ENCODE assay signal across 8 cellular contexts in the genomic region with DNA sequence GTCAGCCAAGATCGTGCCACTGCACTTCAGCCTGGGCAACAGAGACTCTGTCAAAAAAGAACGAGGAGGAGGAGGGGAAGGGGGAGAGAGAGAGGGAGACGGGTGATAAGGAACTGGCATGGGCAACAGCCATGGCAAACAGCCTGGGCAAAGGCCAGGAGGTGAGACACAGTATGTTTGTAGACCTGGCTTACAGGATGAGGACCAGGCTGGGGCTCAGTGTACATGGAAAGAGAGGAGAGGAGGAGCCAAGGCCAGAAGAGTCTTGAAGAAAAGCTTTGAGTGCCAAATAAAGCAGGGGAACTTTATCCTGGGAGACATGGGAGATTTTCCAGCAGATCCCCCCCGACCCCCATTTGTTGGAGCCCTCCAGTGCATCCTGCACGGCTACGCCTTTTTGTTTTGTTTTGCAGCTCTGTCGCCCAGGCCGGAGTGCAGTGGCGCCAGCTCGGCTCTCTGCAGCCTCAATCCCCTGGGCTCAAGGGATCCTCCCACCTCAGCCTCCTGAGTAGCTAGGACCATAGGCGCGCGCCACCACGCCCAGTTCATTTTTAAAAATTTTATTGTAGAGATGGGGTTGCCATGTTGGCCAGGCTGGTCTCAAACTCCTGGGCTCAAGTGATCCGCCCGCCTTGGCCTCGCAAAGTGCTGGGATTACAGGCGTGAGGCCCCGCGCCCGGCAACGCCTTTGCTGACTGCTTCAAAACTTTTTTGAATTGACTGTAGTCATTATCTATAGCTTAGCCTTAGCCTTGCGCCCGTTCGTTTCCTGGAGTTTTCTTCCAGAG. TPM values are rescaled to one million over a fixed set of nuclear protein-coding genes. Genes with fewer than 3 reads are reported as not detected.
DNase-seq lines count a peak whose midpoint lies in the region; ATAC-seq and TF ChIP-seq lines count a peak whose summit lies in the region.

No MANE protein-coding gene starts in this region.

- H3K27me3 ChIP-seq in cardiac muscle cell (no peaks in the 10 kb centered on the region), sigmoid colon (no peaks in the 10 kb centered on the region)

- H3K36me3 ChIP-seq in cardiac muscle cell (peaks cover 4% of the 10 kb centered on the region), sigmoid colon (no peaks in the 10 kb centered on the region)

- TF ChIP-seq CTCF in cardiac muscle cell (IDR thresholded peaks at IDR 0.05; ENCODE audit: low read depth, low read length): no peak
- no peak for TF ChIP-seq CTCF in sigmoid colon (IDR thresholded peaks at IDR 0.05)

- H3K4me1 Mint-ChIP-seq in activated CD4-positive, alpha-beta T cell treated with anti-CD3 and anti-CD28 coated beads, Interleukin-2, amount 10 ng/mL, durations not matched to agents 24 days and 14 days: peaks cover 44% of the 10 kb centered on the region
- H3K4me1 Mint-ChIP-seq in activated CD4-positive, alpha-beta memory T cell treated with anti-CD3 and anti-CD28 coated beads for 36 hours (ENCODE audit: low read depth): peaks cover 40% of the 10 kb centered on the region

- no peak for DNase-seq in activated CD4-positive, alpha-beta T cell treated with anti-CD3 and anti-CD28 coated beads, Interleukin-2, amount 10 ng/mL, durations not matched to agents 24 days and 14 days
- no peak for DNase-seq in activated CD4-positive, alpha-beta T cell treated with anti-CD3 and anti-CD28 coated beads for 4 hours
- peak; percentile 33 for DNase-seq in activated CD4-positive, alpha-beta memory T cell treated with anti-CD3 and anti-CD28 coated beads for 36 hours
- DNase-seq in cardiac muscle cell (ENCODE audit: low read depth in 1 of 2, low spot score in 1 of 2) (peak in 1 of 2 donors; percentile 37), sigmoid colon (no peak), hypothalamus (lab: John Stamatoyannopoulos, UW) (no peak)

- no peaks in the 10 kb centered on the region for H3K9me3 ChIP-seq in cardiac muscle cell (ENCODE audit: low read depth)
- no peaks in the 10 kb centered on the region for H3K9me3 ChIP-seq in sigmoid colon

- intact Hi-C loops in activated CD4-positive, alpha-beta T cell treated with anti-CD3 and anti-CD28 coated beads, Interleukin-2, amount 10 ng/mL, durations not matched to agents 24 days and 14 days (cut with micrococcal nuclease): loop anchor here (2.0 kb wide), 2 partner anchors 24 to 96 kb away; a partner anchor contains a TSS
- intact Hi-C loops in activated CD4-positive, alpha-beta memory T cell treated with anti-CD3 and anti-CD28 coated beads for 36 hours (cut with micrococcal nuclease): loop anchor here (5.0 to 10.0 kb wide), 4 partner anchors 95 to 672 kb away; a partner anchor contains a TSS
- intact Hi-C loops in sigmoid colon (cut with DNase I): loop anchor here (2.0 to 10.0 kb wide), 4 partner anchors 42 to 498 kb away; a partner anchor contains a TSS

- no peak for ATAC-seq in GM18511 (IDR thresholded peaks at IDR 0.05; ENCODE audit: unreplicated experiment)
- no peak for ATAC-seq in HG03439 (IDR thresholded peaks at IDR 0.05; ENCODE audit: unreplicated experiment)

- TF ChIP-seq EP300 in sigmoid colon (IDR thresholded peaks at IDR 0.05): no peak

- H3K27me3 Mint-ChIP-seq in activated CD4-positive, alpha-beta T cell treated with anti-CD3 and anti-CD28 coated beads, Interleukin-2, amount 10 ng/mL, durations not matched to agents 24 days and 14 days: no peaks in the 10 kb centered on the region
- H3K27me3 Mint-ChIP-seq in activated CD4-positive, alpha-beta memory T cell treated with anti-CD3 and anti-CD28 coated beads for 36 hours: no peaks in the 10 kb centered on the region

- peaks cover 27% of the 10 kb centered on the region for H3K36me3 Mint-ChIP-seq in activated CD4-positive, alpha-beta T cell treated with anti-CD3 and anti-CD28 coated beads, Interleukin-2, amount 10 ng/mL, durations not matched to agents 24 days and 14 days (ENCODE audit: low read depth)
- peaks cover 25% of the 10 kb centered on the region for H3K36me3 Mint-ChIP-seq in activated CD4-positive, alpha-beta memory T cell treated with anti-CD3 and anti-CD28 coated beads for 36 hours

- peaks cover 40% of the 10 kb centered on the region for H3K4me1 ChIP-seq in cardiac muscle cell (ENCODE audit: low read depth)
- H3K4me1 ChIP-seq in sigmoid colon: peaks cover 0 to 43% (median 39%) of the 10 kb centered on the region in 4 donors

- WGBS in sigmoid colon, 2 donors: 3 to 19% methylated on average over 25 of the region's 25 CpGs

- no peaks in the 10 kb centered on the region for H3K9me3 Mint-ChIP-seq in activated CD4-positive, alpha-beta T cell treated with anti-CD3 and anti-CD28 coated beads, Interleukin-2, amount 10 ng/mL, durations not matched to agents 24 days and 14 days
- H3K9me3 Mint-ChIP-seq in activated CD4-positive, alpha-beta memory T cell treated with anti-CD3 and anti-CD28 coated beads for 36 hours: no peaks in the 10 kb centered on the region

- TF ChIP-seq POLR2A in sigmoid colon (IDR thresholded peaks at IDR 0.05): no peak

- POLR2A ChIA-PET in activated CD4-positive, alpha-beta memory T cell treated with anti-CD3 and anti-CD28 coated beads for 36 hours (lab: Charles Lee): interaction anchor here (1.0 to 2.3 kb wide), 6 partner anchors 12 to 37 kb away, joined by 3 to 12 read pairs (median 7); no protein-coding TSS in a partner anchor

- peak overlapping the region; percentile 99 for H3K27ac Mint-ChIP-seq in activated CD4-positive, alpha-beta T cell treated with anti-CD3 and anti-CD28 coated beads, Interleukin-2, amount 10 ng/mL, durations not matched to agents 24 days and 14 days
- H3K27ac Mint-ChIP-seq in activated CD4-positive, alpha-beta memory T cell treated with anti-CD3 and anti-CD28 coated beads for 36 hours: peak overlapping the region; percentile 99

- peak overlapping the region; percentile 97 for H3K4me3 Mint-ChIP-seq in activated CD4-positive, alpha-beta T cell treated with anti-CD3 and anti-CD28 coated beads, Interleukin-2, amount 10 ng/mL, durations not matched to agents 24 days and 14 days
- peak overlapping the region; percentile 91 for H3K4me3 Mint-ChIP-seq in activated CD4-positive, alpha-beta memory T cell treated with anti-CD3 and anti-CD28 coated beads for 36 hours

- CTCF ChIA-PET in activated CD4-positive, alpha-beta memory T cell treated with anti-CD3 and anti-CD28 coated beads for 36 hours (lab: Charles Lee): interaction anchor here (0.6 to 13.2 kb wide), 5 partner anchors 24 to 144 kb away, joined by 3 to 140 read pairs (median 3); no protein-coding TSS in a partner anchor

- H3K27ac ChIP-seq in cardiac muscle cell (peak overlapping the region; percentile 96), sigmoid colon (peak overlapping the region; percentile 97 to 99 (median 98))

- H3K4me3 ChIP-seq in cardiac muscle cell: peak overlapping the region; percentile 88
- peak overlapping the region; percentile 87 to 94 (median 92) for H3K4me3 ChIP-seq in sigmoid colon

RNA-seq across cellular contexts. Expression of a gene that starts 1.2 kb away (rescaled TPM):
- 158 and 162 TPM in 2 replicates for total RNA-seq in activated CD4-positive, alpha-beta T cell treated with anti-CD3 and anti-CD28 coated beads, Interleukin-2, amount 10 ng/mL, durations not matched to agents 24 days and 14 days
- total RNA-seq in activated CD4-positive, alpha-beta memory T cell treated with anti-CD3 and anti-CD28 coated beads for 36 hours: 100 to 1,000 TPM; 122 to 127 TPM
- total RNA-seq in cardiac muscle cell: 247 and 279 TPM in 2 replicates
- polyA plus RNA-seq in cardiac muscle cell: 257 and 321 TPM in 2 replicates
- total RNA-seq in sigmoid colon: 100 to 1,000 TPM; 100 to 109 (median 104) TPM
- polyA plus RNA-seq in sigmoid colon: 10 to 100 TPM; 36.6 to 46.7 (median 40.0) TPM

RNA-seq across cellular contexts. Expression of a gene that starts 43.1 kb away (rescaled TPM):
- total RNA-seq in activated CD4-positive, alpha-beta T cell treated with anti-CD3 and anti-CD28 coated beads, Interleukin-2, amount 10 ng/mL, durations not matched to agents 24 days and 14 days: 23.1 and 23.5 TPM in 2 replicates
- 10 to 100 TPM; 27.3 to 27.5 TPM for total RNA-seq in activated CD4-positive, alpha-beta memory T cell treated with anti-CD3 and anti-CD28 coated beads for 36 hours
- total RNA-seq in cardiac muscle cell (81.5 and 83.8 TPM in 2 replicates), sigmoid colon (10 to 100 TPM; 16.8 to 25.2 (median 17.2) TPM)
- polyA plus RNA-seq in cardiac muscle cell (5.9 and 7.3 TPM in 2 replicates), sigmoid colon (10 to 100 TPM in 1 of 3 donors, 1 to 10 TPM in 2; 2.8 to 11.2 (median 4.2) TPM)
